ENCODE assay signal across 1 cellular context in the genomic region with DNA sequence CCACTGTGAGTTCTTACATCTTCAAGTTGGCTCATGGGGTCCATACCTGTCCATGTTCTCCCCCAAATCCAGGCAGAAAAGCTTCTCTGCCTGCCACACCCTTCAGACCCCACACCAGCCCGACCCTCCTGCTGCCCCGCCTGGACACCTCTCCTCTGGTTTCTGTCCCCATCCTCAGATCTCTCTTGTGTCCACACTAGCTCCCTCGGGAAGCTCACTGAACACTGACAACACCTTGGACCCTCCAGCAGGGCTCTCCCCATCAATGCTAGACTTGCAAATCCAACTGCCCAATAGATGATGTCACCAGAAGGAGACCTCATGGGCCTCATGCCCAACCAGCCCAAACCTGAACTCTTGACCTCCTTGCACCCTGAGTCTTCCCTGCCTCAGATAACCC.
A peak's percentile ranks its signal among the peaks of the same experiment; 100 is the strongest.
TF ChIP-seq lines count a peak whose summit lies in the region.

No MANE protein-coding gene starts in this region.

TF ChIP-seq in K562, 482 proteins besides CTCF, POLR2A, EP300 and RAD21 (continues in another document):
- TF ChIP-seq FOXK1 (CRISPR knock-in tag; IDR thresholded peaks at IDR 0.05; ENCODE audit: borderline replicate concordance) (no peak), HDAC1 (IDR thresholded peaks at IDR 0.05) (no peak), SAP30 (IDR thresholded peaks at IDR 0.05; ENCODE audit: borderline replicate concordance, insufficient read depth, low read depth, low read length, poor library complexity, severe bottlenecking) (no peak), RHOXF2B (CRISPR knock-in tag; conservative IDR thresholded peaks at IDR 0.05) (0 out of 2 replicates have a peak, but pooled peaks have one; percentile 57), POLR3G (IDR thresholded peaks at IDR 0.05; ENCODE audit: extremely low read depth, insufficient read length, insufficient replicate concordance) (no peak), MCM5 (IDR thresholded peaks at IDR 0.05; ENCODE audit: low read depth) (no peak), RBM25 (IDR thresholded peaks at IDR 0.05; ENCODE audit: low read depth, low read length, severe bottlenecking) (no peak), MEF2A (IDR thresholded peaks at IDR 0.05; ENCODE audit: control insufficient read depth, low read depth, low read length) (no peak), SP1 (CRISPR knock-in tag; IDR thresholded peaks at IDR 0.05) (no peak), ZEB2 (IDR thresholded peaks at IDR 0.05) (no peak), SMARCE1 (IDR thresholded peaks at IDR 0.05) (no peak), FOXK2 (conservative IDR thresholded peaks at IDR 0.05 in 1 of 2, IDR thresholded peaks at IDR 0.05 in 1 of 2; ENCODE audit: low read depth in 2 of 2) (no peak), ZC3H11A (IDR thresholded peaks at IDR 0.05; ENCODE audit: low read depth, low read length) (no peak), ZNF217 (CRISPR knock-in tag; IDR thresholded peaks at IDR 0.05) (no peak), TCF7 (IDR thresholded peaks at IDR 0.05; ENCODE audit: borderline replicate concordance) (no peak), HCFC1 (IDR thresholded peaks at IDR 0.05; ENCODE audit: low read depth, low read length) (no peak), ZNF311 (CRISPR knock-in tag; IDR thresholded peaks at IDR 0.05) (no peak), ATF7 (IDR thresholded peaks at IDR 0.05) (peak; percentile 79), KAT2B (IDR thresholded peaks at IDR 0.05; ENCODE audit: low read depth, low read length) (peak; percentile 20), HDAC6 (IDR thresholded peaks at IDR 0.05; ENCODE audit: low read depth, low read length) (0 out of 2 replicates have a peak, but pooled peaks have one; percentile 30), IRF2 (CRISPR knock-in tag; IDR thresholded peaks at IDR 0.05) (peak; percentile 70; the same call in 1 of the 2 replicates), MBD2 (IDR thresholded peaks at IDR 0.05; ENCODE audit: borderline replicate concordance, low read depth) (0 out of 2 replicates have a peak, but pooled peaks have one; percentile 18), CBFA2T2 (conservative IDR thresholded peaks at IDR 0.05) (no peak), ELF4 (CRISPR knock-in tag; IDR thresholded peaks at IDR 0.05) (0 out of 2 replicates have a peak, but pooled peaks have one; percentile 40), ESRRB (CRISPR knock-in tag; IDR thresholded peaks at IDR 0.05; ENCODE audit: borderline replicate concordance) (no peak), GABPB2 (CRISPR knock-in tag; conservative IDR thresholded peaks at IDR 0.05) (peak; percentile 45; the same call in 1 of the 2 replicates), POLR2AphosphoS2 (IDR thresholded peaks at IDR 0.05; ENCODE audit: low read length) (no peak), FOXM1 (IDR thresholded peaks at IDR 0.05; ENCODE audit: low read depth) (no peak), FOXM1 (CRISPR knock-in tag; IDR thresholded peaks at IDR 0.05; ENCODE audit: low read depth) (no peak), FOXP1 (CRISPR knock-in tag; IDR thresholded peaks at IDR 0.05) (0 out of 2 replicates have a peak, but pooled peaks have one; percentile 10), TAF15 (IDR thresholded peaks at IDR 0.05; ENCODE audit: low read depth, low read length) (no peak), CTBP1 (IDR thresholded peaks at IDR 0.05; ENCODE audit: borderline replicate concordance) (no peak), CEBPG (CRISPR knock-in tag; IDR thresholded peaks at IDR 0.05) (no peak; the same call in 1 of the 2 replicates), CEBPG (tag; conservative IDR thresholded peaks at IDR 0.05 in 1 of 2, IDR thresholded peaks at IDR 0.05 in 1 of 2) (no peak), RUNX1 (IDR thresholded peaks at IDR 0.05; ENCODE audit: low read depth) (no peak), GTF2F1 (IDR thresholded peaks at IDR 0.05; ENCODE audit: low read depth, low read length) (no peak), CCAR2 (IDR thresholded peaks at IDR 0.05; ENCODE audit: low read depth, low read length) (no peak), TFAM (CRISPR knock-in tag; conservative IDR thresholded peaks at IDR 0.05) (no peak)
- TF ChIP-seq, protein P1, sequence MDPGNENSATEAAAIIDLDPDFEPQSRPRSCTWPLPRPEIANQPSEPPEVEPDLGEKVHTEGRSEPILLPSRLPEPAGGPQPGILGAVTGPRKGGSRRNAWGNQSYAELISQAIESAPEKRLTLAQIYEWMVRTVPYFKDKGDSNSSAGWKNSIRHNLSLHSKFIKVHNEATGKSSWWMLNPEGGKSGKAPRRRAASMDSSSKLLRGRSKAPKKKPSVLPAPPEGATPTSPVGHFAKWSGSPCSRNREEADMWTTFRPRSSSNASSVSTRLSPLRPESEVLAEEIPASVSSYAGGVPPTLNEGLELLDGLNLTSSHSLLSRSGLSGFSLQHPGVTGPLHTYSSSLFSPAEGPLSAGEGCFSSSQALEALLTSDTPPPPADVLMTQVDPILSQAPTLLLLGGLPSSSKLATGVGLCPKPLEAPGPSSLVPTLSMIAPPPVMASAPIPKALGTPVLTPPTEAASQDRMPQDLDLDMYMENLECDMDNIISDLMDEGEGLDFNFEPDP (CRISPR knock-in tag; IDR thresholded peaks at IDR 0.05) = no peak
- TF ChIP-seq, protein P2, sequence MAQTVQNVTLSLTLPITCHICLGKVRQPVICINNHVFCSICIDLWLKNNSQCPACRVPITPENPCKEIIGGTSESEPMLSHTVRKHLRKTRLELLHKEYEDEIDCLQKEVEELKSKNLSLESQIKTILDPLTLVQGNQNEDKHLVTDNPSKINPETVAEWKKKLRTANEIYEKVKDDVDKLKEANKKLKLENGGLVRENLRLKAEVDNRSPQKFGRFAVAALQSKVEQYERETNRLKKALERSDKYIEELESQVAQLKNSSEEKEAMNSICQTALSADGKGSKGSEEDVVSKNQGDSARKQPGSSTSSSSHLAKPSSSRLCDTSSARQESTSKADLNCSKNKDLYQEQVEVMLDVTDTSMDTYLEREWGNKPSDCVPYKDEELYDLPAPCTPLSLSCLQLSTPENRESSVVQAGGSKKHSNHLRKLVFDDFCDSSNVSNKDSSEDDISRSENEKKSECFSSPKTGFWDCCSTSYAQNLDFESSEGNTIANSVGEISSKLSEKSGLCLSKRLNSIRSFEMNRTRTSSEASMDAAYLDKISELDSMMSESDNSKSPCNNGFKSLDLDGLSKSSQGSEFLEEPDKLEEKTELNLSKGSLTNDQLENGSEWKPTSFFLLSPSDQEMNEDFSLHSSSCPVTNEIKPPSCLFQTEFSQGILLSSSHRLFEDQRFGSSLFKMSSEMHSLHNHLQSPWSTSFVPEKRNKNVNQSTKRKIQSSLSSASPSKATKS (CRISPR knock-in tag; IDR thresholded peaks at IDR 0.05) = 0 out of 2 replicates have a peak, but pooled peaks have one; percentile 51
- TF ChIP-seq, protein P3, sequence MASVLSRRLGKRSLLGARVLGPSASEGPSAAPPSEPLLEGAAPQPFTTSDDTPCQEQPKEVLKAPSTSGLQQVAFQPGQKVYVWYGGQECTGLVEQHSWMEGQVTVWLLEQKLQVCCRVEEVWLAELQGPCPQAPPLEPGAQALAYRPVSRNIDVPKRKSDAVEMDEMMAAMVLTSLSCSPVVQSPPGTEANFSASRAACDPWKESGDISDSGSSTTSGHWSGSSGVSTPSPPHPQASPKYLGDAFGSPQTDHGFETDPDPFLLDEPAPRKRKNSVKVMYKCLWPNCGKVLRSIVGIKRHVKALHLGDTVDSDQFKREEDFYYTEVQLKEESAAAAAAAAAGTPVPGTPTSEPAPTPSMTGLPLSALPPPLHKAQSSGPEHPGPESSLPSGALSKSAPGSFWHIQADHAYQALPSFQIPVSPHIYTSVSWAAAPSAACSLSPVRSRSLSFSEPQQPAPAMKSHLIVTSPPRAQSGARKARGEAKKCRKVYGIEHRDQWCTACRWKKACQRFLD (CRISPR knock-in tag; IDR thresholded peaks at IDR 0.05) = no peak
- TF ChIP-seq, protein P4, sequence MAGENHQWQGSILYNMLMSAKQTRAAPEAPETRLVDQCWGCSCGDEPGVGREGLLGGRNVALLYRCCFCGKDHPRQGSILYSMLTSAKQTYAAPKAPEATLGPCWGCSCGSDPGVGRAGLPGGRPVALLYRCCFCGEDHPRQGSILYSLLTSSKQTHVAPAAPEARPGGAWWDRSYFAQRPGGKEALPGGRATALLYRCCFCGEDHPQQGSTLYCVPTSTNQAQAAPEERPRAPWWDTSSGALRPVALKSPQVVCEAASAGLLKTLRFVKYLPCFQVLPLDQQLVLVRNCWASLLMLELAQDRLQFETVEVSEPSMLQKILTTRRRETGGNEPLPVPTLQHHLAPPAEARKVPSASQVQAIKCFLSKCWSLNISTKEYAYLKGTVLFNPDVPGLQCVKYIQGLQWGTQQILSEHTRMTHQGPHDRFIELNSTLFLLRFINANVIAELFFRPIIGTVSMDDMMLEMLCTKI (IDR thresholded peaks at IDR 0.05; ENCODE audit: partially characterized antibody) = no peak
- TF ChIP-seq, protein P5, sequence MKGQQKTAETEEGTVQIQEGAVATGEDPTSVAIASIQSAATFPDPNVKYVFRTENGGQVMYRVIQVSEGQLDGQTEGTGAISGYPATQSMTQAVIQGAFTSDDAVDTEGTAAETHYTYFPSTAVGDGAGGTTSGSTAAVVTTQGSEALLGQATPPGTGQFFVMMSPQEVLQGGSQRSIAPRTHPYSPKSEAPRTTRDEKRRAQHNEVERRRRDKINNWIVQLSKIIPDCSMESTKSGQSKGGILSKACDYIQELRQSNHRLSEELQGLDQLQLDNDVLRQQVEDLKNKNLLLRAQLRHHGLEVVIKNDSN (CRISPR knock-in tag; IDR thresholded peaks at IDR 0.05) = peak; percentile 61; the same call in 1 of the 2 replicates
- TF ChIP-seq, protein P6, sequence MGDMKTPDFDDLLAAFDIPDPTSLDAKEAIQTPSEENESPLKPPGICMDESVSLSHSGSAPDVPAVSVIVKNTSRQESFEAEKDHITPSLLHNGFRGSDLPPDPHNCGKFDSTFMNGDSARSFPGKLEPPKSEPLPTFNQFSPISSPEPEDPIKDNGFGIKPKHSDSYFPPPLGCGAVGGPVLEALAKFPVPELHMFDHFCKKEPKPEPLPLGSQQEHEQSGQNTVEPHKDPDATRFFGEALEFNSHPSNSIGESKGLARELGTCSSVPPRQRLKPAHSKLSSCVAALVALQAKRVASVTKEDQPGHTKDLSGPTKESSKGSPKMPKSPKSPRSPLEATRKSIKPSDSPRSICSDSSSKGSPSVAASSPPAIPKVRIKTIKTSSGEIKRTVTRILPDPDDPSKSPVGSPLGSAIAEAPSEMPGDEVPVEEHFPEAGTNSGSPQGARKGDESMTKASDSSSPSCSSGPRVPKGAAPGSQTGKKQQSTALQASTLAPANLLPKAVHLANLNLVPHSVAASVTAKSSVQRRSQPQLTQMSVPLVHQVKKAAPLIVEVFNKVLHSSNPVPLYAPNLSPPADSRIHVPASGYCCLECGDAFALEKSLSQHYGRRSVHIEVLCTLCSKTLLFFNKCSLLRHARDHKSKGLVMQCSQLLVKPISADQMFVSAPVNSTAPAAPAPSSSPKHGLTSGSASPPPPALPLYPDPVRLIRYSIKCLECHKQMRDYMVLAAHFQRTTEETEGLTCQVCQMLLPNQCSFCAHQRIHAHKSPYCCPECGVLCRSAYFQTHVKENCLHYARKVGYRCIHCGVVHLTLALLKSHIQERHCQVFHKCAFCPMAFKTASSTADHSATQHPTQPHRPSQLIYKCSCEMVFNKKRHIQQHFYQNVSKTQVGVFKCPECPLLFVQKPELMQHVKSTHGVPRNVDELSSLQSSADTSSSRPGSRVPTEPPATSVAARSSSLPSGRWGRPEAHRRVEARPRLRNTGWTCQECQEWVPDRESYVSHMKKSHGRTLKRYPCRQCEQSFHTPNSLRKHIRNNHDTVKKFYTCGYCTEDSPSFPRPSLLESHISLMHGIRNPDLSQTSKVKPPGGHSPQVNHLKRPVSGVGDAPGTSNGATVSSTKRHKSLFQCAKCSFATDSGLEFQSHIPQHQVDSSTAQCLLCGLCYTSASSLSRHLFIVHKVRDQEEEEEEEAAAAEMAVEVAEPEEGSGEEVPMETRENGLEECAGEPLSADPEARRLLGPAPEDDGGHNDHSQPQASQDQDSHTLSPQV (IDR thresholded peaks at IDR 0.05) = no peak
- TF ChIP-seq, protein P7, sequence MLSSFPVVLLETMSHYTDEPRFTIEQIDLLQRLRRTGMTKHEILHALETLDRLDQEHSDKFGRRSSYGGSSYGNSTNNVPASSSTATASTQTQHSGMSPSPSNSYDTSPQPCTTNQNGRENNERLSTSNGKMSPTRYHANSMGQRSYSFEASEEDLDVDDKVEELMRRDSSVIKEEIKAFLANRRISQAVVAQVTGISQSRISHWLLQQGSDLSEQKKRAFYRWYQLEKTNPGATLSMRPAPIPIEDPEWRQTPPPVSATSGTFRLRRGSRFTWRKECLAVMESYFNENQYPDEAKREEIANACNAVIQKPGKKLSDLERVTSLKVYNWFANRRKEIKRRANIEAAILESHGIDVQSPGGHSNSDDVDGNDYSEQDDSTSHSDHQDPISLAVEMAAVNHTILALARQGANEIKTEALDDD (IDR thresholded peaks at IDR 0.05) = no peak
- TF ChIP-seq, protein P8, sequence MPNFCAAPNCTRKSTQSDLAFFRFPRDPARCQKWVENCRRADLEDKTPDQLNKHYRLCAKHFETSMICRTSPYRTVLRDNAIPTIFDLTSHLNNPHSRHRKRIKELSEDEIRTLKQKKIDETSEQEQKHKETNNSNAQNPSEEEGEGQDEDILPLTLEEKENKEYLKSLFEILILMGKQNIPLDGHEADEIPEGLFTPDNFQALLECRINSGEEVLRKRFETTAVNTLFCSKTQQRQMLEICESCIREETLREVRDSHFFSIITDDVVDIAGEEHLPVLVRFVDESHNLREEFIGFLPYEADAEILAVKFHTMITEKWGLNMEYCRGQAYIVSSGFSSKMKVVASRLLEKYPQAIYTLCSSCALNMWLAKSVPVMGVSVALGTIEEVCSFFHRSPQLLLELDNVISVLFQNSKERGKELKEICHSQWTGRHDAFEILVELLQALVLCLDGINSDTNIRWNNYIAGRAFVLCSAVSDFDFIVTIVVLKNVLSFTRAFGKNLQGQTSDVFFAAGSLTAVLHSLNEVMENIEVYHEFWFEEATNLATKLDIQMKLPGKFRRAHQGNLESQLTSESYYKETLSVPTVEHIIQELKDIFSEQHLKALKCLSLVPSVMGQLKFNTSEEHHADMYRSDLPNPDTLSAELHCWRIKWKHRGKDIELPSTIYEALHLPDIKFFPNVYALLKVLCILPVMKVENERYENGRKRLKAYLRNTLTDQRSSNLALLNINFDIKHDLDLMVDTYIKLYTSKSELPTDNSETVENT (CRISPR knock-in tag; IDR thresholded peaks at IDR 0.05) = 0 out of 2 replicates have a peak, but pooled peaks have one; percentile 8
- TF ChIP-seq, protein P9, sequence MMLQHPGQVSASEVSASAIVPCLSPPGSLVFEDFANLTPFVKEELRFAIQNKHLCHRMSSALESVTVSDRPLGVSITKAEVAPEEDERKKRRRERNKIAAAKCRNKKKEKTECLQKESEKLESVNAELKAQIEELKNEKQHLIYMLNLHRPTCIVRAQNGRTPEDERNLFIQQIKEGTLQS (IDR thresholded peaks at IDR 0.05) = peak; percentile 78
- TF ChIP-seq, protein P9 (CRISPR knock-in tag; conservative IDR thresholded peaks at IDR 0.05) = no peak
- TF ChIP-seq, protein P10, sequence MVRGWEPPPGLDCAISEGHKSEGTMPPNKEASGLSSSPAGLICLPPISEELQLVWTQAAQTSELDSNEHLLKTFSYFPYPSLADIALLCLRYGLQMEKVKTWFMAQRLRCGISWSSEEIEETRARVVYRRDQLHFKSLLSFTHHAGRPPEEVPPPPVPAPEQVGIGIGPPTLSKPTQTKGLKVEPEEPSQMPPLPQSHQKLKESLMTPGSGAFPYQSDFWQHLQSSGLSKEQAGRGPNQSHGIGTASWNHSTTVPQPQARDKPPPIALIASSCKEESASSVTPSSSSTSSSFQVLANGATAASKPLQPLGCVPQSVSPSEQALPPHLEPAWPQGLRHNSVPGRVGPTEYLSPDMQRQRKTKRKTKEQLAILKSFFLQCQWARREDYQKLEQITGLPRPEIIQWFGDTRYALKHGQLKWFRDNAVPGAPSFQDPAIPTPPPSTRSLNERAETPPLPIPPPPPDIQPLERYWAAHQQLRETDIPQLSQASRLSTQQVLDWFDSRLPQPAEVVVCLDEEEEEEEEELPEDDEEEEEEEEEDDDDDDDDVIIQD (CRISPR knock-in tag; IDR thresholded peaks at IDR 0.05) = no peak
